Comparison of ENCODE assay signal across 11 cellular contexts in genomic region chr3:9158865-9159630, GRCh38.
"Had no signal": no experiment of that assay in that cellular context is flagged by ENCODE, and none has a peak within 500 bp of the region (broad histone marks: within the 10 kb centered on the region; RNA-seq: fewer than 3 reads in every experiment).

No MANE protein-coding gene starts in this region.

- H3K4me1 Mint-ChIP-seq: stimulated activated naive CD8-positive, alpha-beta T cell treated with anti-CD3 and anti-CD28 coated beads, Interleukin-15, amount 100 ng/mL, for 72 hours had no signal

- H3K9me3 Mint-ChIP-seq: activated T-helper 2 cell treated with anti-CD3 and anti-CD28 coated beads, Interferon-gamma antibody, Interleukin-2, Interleukin-4, amounts not matched to agents 10 μg/mL and 5 μg/mL and 100 μg/mL, durations not matched to agents 14 hours and 24 hours and 36 hours; stimulated activated naive CD8-positive, alpha-beta T cell treated with anti-CD3 and anti-CD28 coated beads, Interleukin-15, amount 100 ng/mL, for 72 hours had no signal

- DNase-seq: activated CD4-positive, alpha-beta T cell treated with anti-CD3 and anti-CD28 coated beads for 1 hour; activated CD4-positive, alpha-beta T cell treated with anti-CD3 and anti-CD28 coated beads, Interleukin-2, amount 50 U/mL, for 48 hours; activated naive CD4-positive, alpha-beta T cell treated with anti-CD3 and anti-CD28 coated beads, Interleukin-2, amount 50 U/mL, for 16 hours; heart right ventricle; midbrain; pancreas; stimulated activated CD4-positive, alpha-beta T cell treated with anti-CD3 and anti-CD28 coated beads, Interleukin-1b, Interleukin-23, amount 100 ng/mL, for 48 hours; stimulated activated naive CD8-positive, alpha-beta T cell treated with anti-CD3 and anti-CD28 coated beads, Interleukin-15, amount 100 ng/mL, for 72 hours; T-helper 9 cell; testis had no signal

- H3K4me3 Mint-ChIP-seq: stimulated activated naive CD8-positive, alpha-beta T cell treated with anti-CD3 and anti-CD28 coated beads, Interleukin-15, amount 100 ng/mL, for 72 hours had no signal

- H3K27ac Mint-ChIP-seq: activated T-helper 2 cell treated with anti-CD3 and anti-CD28 coated beads, Interferon-gamma antibody, Interleukin-2, Interleukin-4, amounts not matched to agents 10 μg/mL and 5 μg/mL and 100 μg/mL, durations not matched to agents 14 hours and 24 hours and 36 hours had no signal

- H3K27me3 Mint-ChIP-seq: stimulated activated naive CD8-positive, alpha-beta T cell treated with anti-CD3 and anti-CD28 coated beads, Interleukin-15, amount 100 ng/mL, for 72 hours had no signal
